In genomic region chr17:82035956-82036633, GRCh38 we compare ENCODE assay signal across 8 cellular contexts. TPM values are rescaled to one million over a fixed set of nuclear protein-coding genes. Genes with fewer than 3 reads are reported as not detected.
A peak's percentile ranks its signal among the peaks of the same experiment; 100 is the strongest.
DNase-seq lines count a peak whose midpoint lies in the region; ATAC-seq and TF ChIP-seq lines count a peak whose summit lies in the region.

No MANE protein-coding gene starts in this region.

- 0 out of 2 replicates have a peak, but pooled peaks cover 2% of the 10 kb centered on the region for H3K36me3 ChIP-seq in BE2C

- peak overlapping the region; percentile 70 for H3K4me3 Mint-ChIP-seq in chondrocyte (ENCODE audit: unreplicated experiment)
- H3K4me3 Mint-ChIP-seq in nephron: peak overlapping the region; percentile 79 to 81 (median 80)

- no peaks in the 10 kb centered on the region for H3K9me3 ChIP-seq in BE2C

- H3K36me3 Mint-ChIP-seq in chondrocyte (ENCODE audit: low read depth) (no peaks in the 10 kb centered on the region), nephron (ENCODE audit: low read depth) (no peaks in the 10 kb centered on the region)

- no peaks in the 10 kb centered on the region; the same call in 1 of the 2 replicates for H3K4me1 ChIP-seq in BE2C

- H3K27me3 Mint-ChIP-seq in chondrocyte (ENCODE audit: low read depth) (no peaks in the 10 kb centered on the region), nephron (ENCODE audit: low read depth) (peaks cover 21% of the 10 kb centered on the region)

- no peaks in the 10 kb centered on the region for H3K27me3 ChIP-seq in BE2C

- DNase-seq in BE2C (no peak), LNCaP clone FGC (ENCODE audit: low read depth) (no peak), chondrocyte (ENCODE audit: low spot score) (no peak), DMS 273 (lab: John Stamatoyannopoulos, UW; ENCODE audit: unreplicated experiment) (no peak), erythroblast (lab: John Stamatoyannopoulos, UW) (no peak), NCI-H446 treated with DMSO at 0.1 percent for 48 hours (lab: John Stamatoyannopoulos, UW) (no peak)

- TF ChIP-seq CTCF in BE2C (IDR thresholded peaks at IDR 0.05; ENCODE audit: low read depth, low read length): no peak
- no peak for TF ChIP-seq CTCF in LNCaP clone FGC (IDR thresholded peaks at IDR 0.05; ENCODE audit: control insufficient read depth, extremely low read depth, insufficient read depth)
- no peak for TF ChIP-seq CTCF in chondrocyte (IDR thresholded peaks at IDR 0.05)
- TF ChIP-seq CTCF in nephron (IDR thresholded peaks at IDR 0.05; ENCODE audit: unreplicated experiment in 3 of 3): no peak

- H3K4me3 ChIP-seq in BE2C (ENCODE audit: low read depth, low read length): peak overlapping the region; percentile 80
- peak overlapping the region; percentile 87 for H3K4me3 ChIP-seq in LNCaP clone FGC (ENCODE audit: low read depth, low read length)

- ATAC-seq in GM19452 (IDR thresholded peaks at IDR 0.05; ENCODE audit: unreplicated experiment): no peak

- H3K9me3 Mint-ChIP-seq in chondrocyte (ENCODE audit: low read depth): no peaks in the 10 kb centered on the region
- H3K9me3 Mint-ChIP-seq in nephron: no peaks in the 10 kb centered on the region

- H3K27ac Mint-ChIP-seq in chondrocyte (ENCODE audit: unreplicated experiment) (no peak overlapping the region), nephron (no peak overlapping the region)

- H3K4me1 Mint-ChIP-seq in chondrocyte (ENCODE audit: low read depth) (peaks cover 14% of the 10 kb centered on the region), nephron (peaks cover 20% of the 10 kb centered on the region)

- no peak for TF ChIP-seq POLR2A in erythroblast (IDR thresholded peaks at IDR 0.05; ENCODE audit: low read length)

RNA-seq across cellular contexts. Expression of gene DCXR, which starts 1.4 kb away (rescaled TPM):
- polyA plus RNA-seq in BE2C (2012; ENCODE audit: insufficient read depth, insufficient read length, low read depth): 335 TPM
- total RNA-seq in chondrocyte: 52.8 to 59.8 TPM (median 58.2 TPM) in 3 replicates

RNA-seq across cellular contexts. Expression of gene RAC3, which starts 4.6 kb away (rescaled TPM):
- 65.3 TPM for polyA plus RNA-seq in BE2C (2012; ENCODE audit: insufficient read depth, insufficient read length, low read depth)
- 14.9 to 32.7 TPM (median 32.3 TPM) in 3 replicates for total RNA-seq in chondrocyte

RNA-seq across cellular contexts. Expression of gene LRRC45, which starts 13.0 kb away (rescaled TPM):
- polyA plus RNA-seq in BE2C (2012; ENCODE audit: insufficient read depth, insufficient read length, low read depth): 12.0 TPM
- total RNA-seq in chondrocyte: 7.9 to 12.8 TPM (median 8.2 TPM) in 3 replicates

RNA-seq across cellular contexts. Expression of gene CENPX, which starts 13.4 kb away (rescaled TPM):
- polyA plus RNA-seq in BE2C (2012; ENCODE audit: insufficient read depth, insufficient read length, low read depth): 262 TPM
- total RNA-seq in chondrocyte: 18.1 to 25.1 TPM (median 19.2 TPM) in 3 replicates

RNA-seq across cellular contexts. Expression of gene RFNG, which starts 15.5 kb away (rescaled TPM):
- polyA plus RNA-seq in BE2C (2012; ENCODE audit: insufficient read depth, insufficient read length, low read depth): 73.1 TPM
- total RNA-seq in chondrocyte: 29.7 to 47.4 TPM (median 45.2 TPM) in 3 replicates
